In the genomic region with DNA sequence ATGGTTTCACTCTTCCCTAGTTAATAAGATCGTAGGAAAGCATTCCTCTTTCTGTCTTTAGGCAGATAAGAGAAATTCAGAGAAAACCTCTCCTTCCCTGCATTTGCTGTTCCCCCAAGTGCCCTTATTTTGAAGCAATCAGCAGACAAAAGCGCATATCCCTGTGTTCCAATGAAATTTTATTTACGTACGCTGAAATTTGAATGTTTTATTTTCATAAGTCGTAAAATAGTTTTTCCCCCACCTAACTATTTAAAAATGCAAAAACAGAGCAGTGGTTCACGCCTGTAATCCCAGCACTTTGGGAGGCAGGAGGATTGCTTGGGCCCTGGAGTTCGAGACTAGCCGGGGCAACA, we compare ENCODE assay signal across 8 cellular contexts. TPM values are rescaled to one million over a fixed set of nuclear protein-coding genes. Genes with fewer than 3 reads are reported as not detected.
DNase-seq lines count a peak whose midpoint lies in the region; ATAC-seq and TF ChIP-seq lines count a peak whose summit lies in the region.

No MANE protein-coding gene starts in this region.

- intact Hi-C loops in naive thymus-derived CD4-positive, alpha-beta T cell (cut with micrococcal nuclease), result loop anchor here (1.0 to 10.0 kb wide), 7 partner anchors 16 to 938 kb away; a partner anchor contains a TSS

- peaks cover 10 to 17% of the 10 kb centered on the region in 2 donors for H3K4me1 ChIP-seq in naive thymus-derived CD4-positive, alpha-beta T cell (ENCODE audit: control insufficient read depth in 2 of 2, insufficient read depth in 2 of 2, low read length in 2 of 2)

- peaks cover 0 to 8% (median 3%) of the 10 kb centered on the region in 5 donors for H3K36me3 Mint-ChIP-seq in naive thymus-derived CD4-positive, alpha-beta T cell

- H3K9me3 Mint-ChIP-seq in naive thymus-derived CD4-positive, alpha-beta T cell, result peaks cover 0 to 2% (median 0%) of the 10 kb centered on the region in 11 donors

- no peak for TF ChIP-seq CTCF in AG04450 (IDR thresholded peaks at IDR 0.05; ENCODE audit: low read depth, low read length)

- H3K27ac ChIP-seq in AG04450 (ENCODE audit: low read depth, low read length), result no peak overlapping the region
- H3K27ac ChIP-seq in caudate nucleus (ENCODE audit: low read depth, low read length), result peak overlapping the region; percentile 26
- H3K27ac ChIP-seq in naive thymus-derived CD4-positive, alpha-beta T cell (ENCODE audit: low read depth, low read length), result peak overlapping the region; percentile 99

- H3K36me3 ChIP-seq in naive thymus-derived CD4-positive, alpha-beta T cell (ENCODE audit: control insufficient read depth in 2 of 3, insufficient read depth in 3 of 3, low read length in 3 of 3), result peaks cover 0 to 7% (median 0%) of the 10 kb centered on the region in 3 experiments

- peak overlapping the region; percentile 84 for H3K4me3 ChIP-seq in AG04450 (ENCODE audit: low read depth, low read length)
- peak overlapping the region; percentile 74 for H3K4me3 ChIP-seq in Jurkat, Clone E6-1 (ENCODE audit: low read length)
- H3K4me3 ChIP-seq in naive thymus-derived CD4-positive, alpha-beta T cell (ENCODE audit: low read length), result peak overlapping the region; percentile 72

- CTCF ChIA-PET in AG04450 (lab: Charles Lee), result no interaction called here
- CTCF ChIA-PET in naive thymus-derived CD4-positive, alpha-beta T cell (lab: Charles Lee), result interaction anchor here (0.6 kb wide), 1 partner anchor 115 kb away, joined by 3 read pairs; no protein-coding TSS in a partner anchor

- peaks cover 15 to 46% (median 28%) of the 10 kb centered on the region in 7 donors for H3K4me1 Mint-ChIP-seq in naive thymus-derived CD4-positive, alpha-beta T cell

- peak overlapping the region; percentile 84 to 96 (median 90) for H3K4me3 Mint-ChIP-seq in naive thymus-derived CD4-positive, alpha-beta T cell

- ATAC-seq in naive thymus-derived CD4-positive, alpha-beta T cell, result no peak
- no peak for ATAC-seq in GM19452 (IDR thresholded peaks at IDR 0.05; ENCODE audit: unreplicated experiment)

- no peaks in the 10 kb centered on the region for H3K27me3 Mint-ChIP-seq in naive thymus-derived CD4-positive, alpha-beta T cell

- H3K27me3 ChIP-seq in AG04450 (ENCODE audit: control insufficient read depth, insufficient read depth, low read length), result no peaks in the 10 kb centered on the region
- no peaks in the 10 kb centered on the region for H3K27me3 ChIP-seq in naive thymus-derived CD4-positive, alpha-beta T cell (ENCODE audit: control insufficient read depth in 2 of 2, insufficient read depth in 2 of 2, low read length in 2 of 2)

- H3K9me3 ChIP-seq in AG04450 (ENCODE audit: control insufficient read depth, insufficient read depth, low read length), result peaks cover 6% of the 10 kb centered on the region
- no peaks in the 10 kb centered on the region for H3K9me3 ChIP-seq in naive thymus-derived CD4-positive, alpha-beta T cell (ENCODE audit: control insufficient read depth in 2 of 3, low read length in 3 of 3)

- DNase-seq in AG04450 (ENCODE audit: low read depth, low spot score) (no peak), caudate nucleus (lab: John Stamatoyannopoulos, UW) (no peak), AG08396 (ENCODE audit: low spot score) (no peak), HuH-7 (ENCODE audit: low spot score) (no peak), NCI-H2227 treated with DMSO at 0.1 percent for 48 hours (lab: John Stamatoyannopoulos, UW) (no peak)
- DNase-seq in Jurkat, Clone E6-1 (ENCODE audit: low read depth, low spot score), result no peak
- no peak for DNase-seq in naive thymus-derived CD4-positive, alpha-beta T cell

- peak overlapping the region; percentile 80 to 97 (median 92) for H3K27ac Mint-ChIP-seq in naive thymus-derived CD4-positive, alpha-beta T cell

- POLR2A ChIA-PET in AG04450 (lab: Yijun Ruan, JAX), result interaction anchor here (0.6 to 1.8 kb wide), 6 partner anchors 10 to 48 kb away, joined by 3 to 16 read pairs (median 5); a partner anchor contains a TSS
- POLR2A ChIA-PET in naive thymus-derived CD4-positive, alpha-beta T cell (lab: Charles Lee), result interaction anchor here (0.6 to 2.6 kb wide), 9 partner anchors 8 to 101 kb away, joined by 3 to 32 read pairs (median 5); a partner anchor contains a TSS

RNA-seq across cellular contexts. Expression of a gene that starts 17.2 kb away (rescaled TPM):
- polyA plus RNA-seq in AG04450 (2011; rRNA removed), result 20.2 and 24.1 TPM in 2 replicates
- 15.7 and 19.7 TPM in 2 replicates for polyA minus RNA-seq in AG04450 (2011; rRNA and poly(A)+ RNA removed)
- 13.8 TPM for polyA plus RNA-seq in Jurkat, Clone E6-1 (2012; ENCODE audit: insufficient read depth, insufficient read length)
- total RNA-seq in naive thymus-derived CD4-positive, alpha-beta T cell, result 10 to 100 TPM; 29.1 to 56.2 (median 49.2) TPM
- polyA plus RNA-seq in naive thymus-derived CD4-positive, alpha-beta T cell, result 10 to 100 TPM in 1 of 2 donors, 1 to 10 TPM in 1; 7.1 to 22.4 TPM

RNA-seq across cellular contexts. Expression of a gene that starts 27.2 kb away (rescaled TPM):
- 145 and 213 TPM in 2 replicates for polyA plus RNA-seq in AG04450 (2011; rRNA removed)
- polyA minus RNA-seq in AG04450 (2011; rRNA and poly(A)+ RNA removed), result 118 and 136 TPM in 2 replicates
- polyA plus RNA-seq in Jurkat, Clone E6-1 (2012; ENCODE audit: insufficient read depth, insufficient read length), result 294 TPM
- total RNA-seq in naive thymus-derived CD4-positive, alpha-beta T cell, result 100 to 1,000 TPM in 1 of 5 experiments, 10 to 100 TPM in 4; 57.2 to 108 (median 86.2) TPM
- polyA plus RNA-seq in naive thymus-derived CD4-positive, alpha-beta T cell, result 100 to 1,000 TPM; 203 to 289 TPM

RNA-seq across cellular contexts. Expression of a gene that starts 48.2 kb away (rescaled TPM):
- 2.3 and 3.4 TPM in 2 replicates for polyA plus RNA-seq in AG04450 (2011; rRNA removed)
- polyA minus RNA-seq in AG04450 (2011; rRNA and poly(A)+ RNA removed), result 3.6 and 5.0 TPM in 2 replicates
- polyA plus RNA-seq in Jurkat, Clone E6-1 (2012; ENCODE audit: insufficient read depth, insufficient read length), result 7.6 TPM
- total RNA-seq in naive thymus-derived CD4-positive, alpha-beta T cell, result 1 to 10 TPM; 4.8 to 7.8 (median 5.9) TPM
- polyA plus RNA-seq in naive thymus-derived CD4-positive, alpha-beta T cell, result 1 to 10 TPM in 1 of 2 donors, under 1 TPM in 1; 0.73 to 1.6 TPM
